8 cellular contexts compared by ENCODE assay signal in the genomic region with DNA sequence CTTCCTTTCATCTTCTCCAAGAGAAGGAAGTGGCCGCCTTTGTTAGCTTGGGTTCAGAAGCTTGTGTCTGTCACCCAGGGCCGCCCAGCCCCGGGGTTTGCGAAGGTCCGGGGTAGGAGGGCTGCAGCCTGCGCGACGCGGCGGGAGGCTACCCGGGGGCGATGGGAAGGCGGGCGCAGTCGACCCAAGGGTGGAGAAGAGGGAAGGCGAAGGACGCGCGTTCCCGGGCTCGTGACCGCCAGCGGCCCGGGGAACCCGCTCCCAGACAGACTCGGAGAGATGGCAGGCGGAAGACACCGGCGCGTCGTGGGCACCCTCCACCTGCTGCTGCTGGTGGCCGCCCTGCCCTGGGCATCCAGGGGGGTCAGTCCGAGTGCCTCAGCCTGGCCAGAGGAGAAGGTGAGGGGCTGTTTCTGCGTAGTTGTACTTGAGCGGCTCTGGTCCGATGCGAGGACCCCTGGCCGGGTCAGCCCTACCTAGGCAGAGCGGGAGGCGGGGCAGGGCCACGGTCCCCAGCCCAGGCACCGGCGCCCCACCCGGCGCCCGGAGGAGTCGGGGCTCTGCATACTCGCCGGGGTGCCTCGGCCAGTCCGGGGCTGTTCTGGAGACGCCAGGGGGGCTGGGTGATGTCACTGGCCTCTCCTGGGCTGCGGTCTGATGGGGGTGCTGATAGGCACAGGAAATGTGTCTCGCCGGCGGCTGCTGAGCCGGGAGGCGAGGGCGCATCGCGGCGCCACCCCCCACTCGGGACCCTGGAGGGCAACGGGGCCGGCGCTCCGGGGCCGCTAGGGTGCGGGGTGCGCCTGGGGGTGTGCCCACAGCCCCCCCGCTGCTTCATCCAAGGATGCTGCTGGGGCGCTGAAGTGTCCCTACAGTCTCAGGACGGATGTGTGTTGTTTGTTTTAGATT. TPM values are rescaled to one million over a fixed set of nuclear protein-coding genes. Genes with fewer than 3 reads are reported as not detected.
A peak's percentile ranks its signal among the peaks of the same experiment; 100 is the strongest.
DNase-seq lines count a peak whose midpoint lies in the region; ATAC-seq lines count a peak whose summit lies in the region.

Gene QPCT, plus strand, starts transcription at position 178 of the 909 bp plus-strand sequence. Its CDS starts 102 bp downstream, at position 280.

- ATAC-seq in HG02642 (IDR thresholded peaks at IDR 0.05; ENCODE audit: poor library complexity, unreplicated experiment): peak; percentile 51

- H3K9ac ChIP-seq in skeletal muscle satellite cell (ENCODE audit: low read depth, low read length): peak within 1 kb of the TSS; percentile 59

- no peaks in the 10 kb centered on the region for H3K9me3 ChIP-seq in iPS DF 6.9 (ENCODE audit: control insufficient read depth, insufficient read depth, low read length)
- no peaks in the 10 kb centered on the region for H3K9me3 ChIP-seq in skeletal muscle satellite cell (replicated peaks; ENCODE audit: low read length)

- H3K4me2 ChIP-seq in skeletal muscle satellite cell (ENCODE audit: low read length): peak within 1 kb of the TSS; percentile 88

- DNase-seq in D341Med (ENCODE audit: low spot score): peak; percentile 24
- DNase-seq in SW480 (ENCODE audit: low spot score): peak; percentile 83
- DNase-seq in iPS DF 6.9 (ENCODE audit: low read depth, low spot score): no peak
- DNase-seq in COLO829 (ENCODE audit: low spot score): no peak
- no peak for DNase-seq in cortex of kidney (lab: John Stamatoyannopoulos, UW)

- H3K27ac ChIP-seq in angular gyrus (ENCODE audit: low read depth, low read length) (peak within 1 kb of the TSS; percentile 74), iPS DF 6.9 (ENCODE audit: low read length) (no peak within 1 kb of the TSS)

- no CpG with 5 or more reads among the region's 73 CpGs for WGBS in iPS DF 6.9 (ENCODE audit: insufficient coverage, insufficient read length)

- H3K4me1 ChIP-seq in iPS DF 6.9 (ENCODE audit: control insufficient read depth, insufficient read depth, low read length): peaks cover 6% of the 10 kb centered on the region; the same call in 1 of the 2 replicates
- peaks cover 21% of the 10 kb centered on the region for H3K4me1 ChIP-seq in skeletal muscle satellite cell (ENCODE audit: control insufficient read depth, insufficient read depth, low read length)

- no peaks in the 10 kb centered on the region for H3K36me3 ChIP-seq in iPS DF 6.9 (ENCODE audit: control insufficient read depth, insufficient read depth, low read length)
- H3K36me3 ChIP-seq in skeletal muscle satellite cell (ENCODE audit: insufficient read depth, low read length): no peaks in the 10 kb centered on the region

- no peaks in the 10 kb centered on the region for H3K27me3 ChIP-seq in iPS DF 6.9 (ENCODE audit: control insufficient read depth, insufficient read depth, low read length)
- H3K27me3 ChIP-seq in skeletal muscle satellite cell (ENCODE audit: control insufficient read depth, insufficient read depth, low read length): peaks cover 12% of the 10 kb centered on the region

- H3K4me3 ChIP-seq in iPS DF 6.9 (ENCODE audit: low read length) (peak within 1 kb of the TSS; percentile 74; the same call in 1 of the 2 replicates), skeletal muscle satellite cell (ENCODE audit: low read length) (peak within 1 kb of the TSS; percentile 66)

RNA-seq across cellular contexts. Expression of gene QPCT, which starts in this region (rescaled TPM):
- total RNA-seq in skeletal muscle satellite cell (2012; rRNA removed): 4.8 and 11.6 TPM in 2 replicates

Comparison
In these comparisons a context has a peak if more than half of its experiments do, and no peak if none do; other contexts are left out.
1. DNase-seq: peak in D341Med (single experiment) and SW480 (single experiment); none in iPS DF 6.9 (single experiment), COLO829 (single experiment) and cortex of kidney (single experiment).